Comparison of ENCODE assay signal across 27 cellular contexts in the genomic region with DNA sequence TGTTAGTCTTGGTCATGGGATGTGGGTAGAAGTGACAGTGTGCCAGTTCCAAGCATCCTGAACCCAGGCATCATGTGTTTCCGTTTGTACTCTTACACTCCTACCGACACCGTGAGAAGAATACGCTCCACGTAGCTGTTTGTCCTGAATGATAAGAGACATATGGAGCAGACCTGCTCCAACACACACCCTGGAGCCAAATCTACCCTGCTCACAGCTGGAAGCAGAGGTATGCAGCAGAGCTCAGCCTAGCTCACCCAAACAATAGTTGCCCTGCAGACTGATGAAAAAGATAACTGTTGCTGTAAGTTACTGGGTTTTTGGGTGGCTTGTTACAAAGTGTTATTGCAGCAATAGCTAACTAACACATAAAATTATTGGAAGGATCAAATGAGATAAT. TPM values are rescaled to one million over a fixed set of nuclear protein-coding genes. Genes with fewer than 3 reads are reported as not detected.
DNase-seq lines count a peak whose midpoint lies in the region; ATAC-seq and TF ChIP-seq lines count a peak whose summit lies in the region.
"Had no signal": no experiment of that assay in that cellular context is flagged by ENCODE, and none has a peak within 500 bp of the region (broad histone marks: within the 10 kb centered on the region; RNA-seq: fewer than 3 reads in every experiment).

No MANE protein-coding gene starts in this region.

- H3F3A ChIP-seq in GM23338 (replicated peaks; ENCODE audit: low read depth) (no peaks in the 10 kb centered on the region), neural progenitor cell (ENCODE audit: low read depth) (peaks cover 9% of the 10 kb centered on the region)

- 60 to 69% methylated on average over 5 of the region's 5 CpGs for WGBS in endodermal cell (ENCODE audit: insufficient coverage in 1 of 2, insufficient read length in 1 of 2), 2 experiments

- ATAC-seq in GM23338 (peak; percentile 85), GM21367 (IDR thresholded peaks at IDR 0.05; ENCODE audit: unreplicated experiment) (no peak)
- no peak for ATAC-seq in activated CD8-positive, alpha-beta memory T cell treated with anti-CD3 and anti-CD28 coated beads, Interleukin-2, amount 10 ng/mL, durations not matched to agents 7 days and 5 days
- ATAC-seq: PC-3, Right ventricle myocardium inferior, T-cell had no signal

- H3K36me3 ChIP-seq in GM23338 (ENCODE audit: insufficient read depth) (no peaks in the 10 kb centered on the region), endodermal cell (ENCODE audit: control insufficient read depth, insufficient read depth, low read length) (no peaks in the 10 kb centered on the region), neural progenitor cell (no peaks in the 10 kb centered on the region)
- H3K36me3 ChIP-seq: HAP-1, SJCRH30 had no signal

- CTCF ChIA-PET in activated CD8-positive, alpha-beta memory T cell treated with anti-CD3 and anti-CD28 coated beads, Interleukin-2, amount 10 ng/mL, durations not matched to agents 7 days and 5 days (lab: Charles Lee) = no interaction called here

- H3K4me3 ChIP-seq in GM23338 (no peak overlapping the region), endodermal cell (ENCODE audit: low read length) (no peak overlapping the region), neural progenitor cell (no peak overlapping the region)
- H3K4me3 ChIP-seq: GM23248, HAP-1, SJCRH30 had no signal

- H3K9me2 ChIP-seq in GM23338 (ENCODE audit: insufficient read depth) = no peaks in the 10 kb centered on the region; the same call in 1 of the 2 replicates

- H3K9me3 Mint-ChIP-seq in GM23338 (no peaks in the 10 kb centered on the region), endodermal cell (no peaks in the 10 kb centered on the region), neural progenitor cell (no peaks in the 10 kb centered on the region)
- no peaks in the 10 kb centered on the region for H3K9me3 Mint-ChIP-seq in activated CD8-positive, alpha-beta memory T cell treated with anti-CD3 and anti-CD28 coated beads, Interleukin-2, amount 10 ng/mL, durations not matched to agents 7 days and 5 days (ENCODE audit: low read depth)
- H3K9me3 Mint-ChIP-seq: CD8-positive, alpha-beta memory T cell; IgD-negative memory B cell; T-cell had no signal

- H4K20me1 ChIP-seq in GM23338 (replicated peaks; ENCODE audit: insufficient read depth) (no peaks in the 10 kb centered on the region), neural progenitor cell (ENCODE audit: low read depth) (no peaks in the 10 kb centered on the region)

- H3K4me1 Mint-ChIP-seq in GM23338 (peaks cover 14% of the 10 kb centered on the region; the same call in 2 of the 3 replicates), endodermal cell (peaks cover 10% of the 10 kb centered on the region), neural progenitor cell (peaks cover 4% of the 10 kb centered on the region)
- H3K4me1 Mint-ChIP-seq in activated CD8-positive, alpha-beta memory T cell treated with anti-CD3 and anti-CD28 coated beads, Interleukin-2, amount 10 ng/mL, durations not matched to agents 7 days and 5 days = no peaks in the 10 kb centered on the region
- H3K4me1 Mint-ChIP-seq: B cell; CD14-positive monocyte; CD8-positive, alpha-beta memory T cell; IgD-negative memory B cell; T-cell had no signal

- H2AFZ ChIP-seq in GM23338 (peak overlapping the region; percentile 33; the same call in 1 of the 2 replicates), neural progenitor cell (replicated peaks) (peak overlapping the region; percentile 72)
- H2AFZ ChIP-seq: GM23248 had no signal

- DNase-seq in GM23338 (ENCODE audit: low spot score) (no peak), NCI-H146 treated with DMSO at 0.1 percent for 48 hours (lab: John Stamatoyannopoulos, UW; ENCODE audit: unreplicated experiment) (peak; percentile 26), endodermal cell (peak; percentile 56), neural progenitor cell (ENCODE audit: low spot score) (no peak), midbrain (lab: John Stamatoyannopoulos, UW) (no peak)
- no peak for DNase-seq in activated CD8-positive, alpha-beta memory T cell treated with anti-CD3 and anti-CD28 coated beads, Interleukin-2, amount 10 ng/mL, durations not matched to agents 7 days and 5 days
- DNase-seq: CD8-positive, alpha-beta memory T cell; DMS153; DND-41; GM23248; MM.1S; NCI-H1694 treated with DMSO at 0.1 percent for 48 hours; NCI-H2081; NCI-H524; NCI-H774; NK-92 treated with Interleukin-12 subunit alpha and Interleukin-12 subunit beta, amount 100 ng/mL, for 24 hours; PC-3; SJCRH30; T-cell had no signal

- TF ChIP-seq CTCF in GM23338 (conservative IDR thresholded peaks at IDR 0.05; ENCODE audit: low read depth in 2 of 2) (no peak), endodermal cell (conservative IDR thresholded peaks at IDR 0.05) (no peak), neural progenitor cell (IDR thresholded peaks at IDR 0.05) (no peak)

- 0 out of 2 replicates have a peak, but pooled peaks cover 7% of the 10 kb centered on the region for H3K4me1 ChIP-seq in GM23338 (ENCODE audit: insufficient read depth)
- H3K4me1 ChIP-seq in endodermal cell (ENCODE audit: control insufficient read depth, insufficient read depth, low read length) = peaks cover 4% of the 10 kb centered on the region
- peaks cover 18% of the 10 kb centered on the region for H3K4me1 ChIP-seq in neural progenitor cell
- H3K4me1 ChIP-seq: HAP-1, SJCRH30 had no signal

- H3K4me2 ChIP-seq in GM23338 = no peak overlapping the region
- H3K4me2 ChIP-seq in neural progenitor cell = no peak overlapping the region
- H3K4me2 ChIP-seq: KMS-11 had no signal

- no peak overlapping the region for H3K27ac Mint-ChIP-seq in GM23338
- H3K27ac Mint-ChIP-seq in endodermal cell = no peak overlapping the region
- H3K27ac Mint-ChIP-seq in neural progenitor cell = no peak overlapping the region
- H3K27ac Mint-ChIP-seq in activated CD8-positive, alpha-beta memory T cell treated with anti-CD3 and anti-CD28 coated beads, Interleukin-2, amount 10 ng/mL, durations not matched to agents 7 days and 5 days = no peak overlapping the region
- H3K27ac Mint-ChIP-seq: B cell; CD14-positive monocyte; CD8-positive, alpha-beta memory T cell; IgD-negative memory B cell; T-cell had no signal

- H3K4me3 Mint-ChIP-seq in GM23338 (no peak overlapping the region), endodermal cell (no peak overlapping the region), neural progenitor cell (no peak overlapping the region)
- no peak overlapping the region for H3K4me3 Mint-ChIP-seq in activated CD8-positive, alpha-beta memory T cell treated with anti-CD3 and anti-CD28 coated beads, Interleukin-2, amount 10 ng/mL, durations not matched to agents 7 days and 5 days
- H3K4me3 Mint-ChIP-seq: B cell; CD14-positive monocyte; CD8-positive, alpha-beta memory T cell; IgD-negative memory B cell; T-cell had no signal

- H3K79me2 ChIP-seq in GM23338 (replicated peaks; ENCODE audit: insufficient read depth) (no peaks in the 10 kb centered on the region), neural progenitor cell (ENCODE audit: low read depth) (no peaks in the 10 kb centered on the region)

- H3K27me3 Mint-ChIP-seq in GM23338 (ENCODE audit: insufficient read depth, low read depth, poor library complexity) (peaks cover 2% of the 10 kb centered on the region), endodermal cell (ENCODE audit: insufficient read depth) (no peaks in the 10 kb centered on the region), neural progenitor cell (ENCODE audit: insufficient read depth, low read depth) (no peaks in the 10 kb centered on the region)
- peaks cover 33% of the 10 kb centered on the region for H3K27me3 Mint-ChIP-seq in activated CD8-positive, alpha-beta memory T cell treated with anti-CD3 and anti-CD28 coated beads, Interleukin-2, amount 10 ng/mL, durations not matched to agents 7 days and 5 days

- no peaks in the 10 kb centered on the region for H3K36me3 Mint-ChIP-seq in GM23338 (ENCODE audit: low read depth)
- no peaks in the 10 kb centered on the region for H3K36me3 Mint-ChIP-seq in endodermal cell (ENCODE audit: low read depth)
- H3K36me3 Mint-ChIP-seq in neural progenitor cell = no peaks in the 10 kb centered on the region
- no peaks in the 10 kb centered on the region for H3K36me3 Mint-ChIP-seq in activated CD8-positive, alpha-beta memory T cell treated with anti-CD3 and anti-CD28 coated beads, Interleukin-2, amount 10 ng/mL, durations not matched to agents 7 days and 5 days
- H3K36me3 Mint-ChIP-seq: CD14-positive monocyte; CD8-positive, alpha-beta memory T cell; IgD-negative memory B cell; T-cell had no signal

- H3K27ac ChIP-seq in GM23338 (ENCODE audit: low read depth) (no peak overlapping the region), endodermal cell (ENCODE audit: low read depth, low read length) (no peak overlapping the region), neural progenitor cell (no peak overlapping the region)
- H3K27ac ChIP-seq: GM23248, HL-60, KMS-11, SJCRH30 had no signal

- H3K27me3 ChIP-seq in GM23338 (ENCODE audit: insufficient read depth) = no peaks in the 10 kb centered on the region
- no peaks in the 10 kb centered on the region for H3K27me3 ChIP-seq in endodermal cell (ENCODE audit: control insufficient read depth, insufficient read depth, low read length, poor library complexity, severe bottlenecking)
- no peaks in the 10 kb centered on the region for H3K27me3 ChIP-seq in neural progenitor cell
- H3K27me3 ChIP-seq: SJCRH30 had no signal

- H3K9me3 ChIP-seq in endodermal cell (ENCODE audit: control insufficient read depth, low read length) = no peaks in the 10 kb centered on the region
- H3K9me3 ChIP-seq in neural progenitor cell (ENCODE audit: low read depth) = no peaks in the 10 kb centered on the region
- H3K9me3 ChIP-seq: HAP-1, SJCRH30 had no signal

- no peak overlapping the region for H3K9ac ChIP-seq in endodermal cell (ENCODE audit: extremely low read depth, low read length, poor library complexity, severe bottlenecking)
- H3K9ac ChIP-seq in neural progenitor cell = no peak overlapping the region
- H3K9ac ChIP-seq: GM23248, KMS-11 had no signal

RNA-seq across cellular contexts. Expression of a gene that starts 14.3 kb away (rescaled TPM):
- total RNA-seq in GM23338 (2014; rRNA removed; shearing (Covaris generic)) = 14.5 and 16.7 TPM in 2 replicates
- polyA plus RNA-seq in GM23338 (2016; fragmentation: Nextera tagmentation; extraction: Ambion mirVana) = 5.6 and 7.3 TPM in 2 replicates
- total RNA-seq in endodermal cell (10 to 100 TPM in 1 of 2 donors, 1 to 10 TPM in 1; 8.2 to 13.7 TPM), neural progenitor cell (ENCODE audit: low replicate concordance) (11.6 and 14.9 TPM in 2 replicates)
- polyA plus RNA-seq in endodermal cell (2013, experiment 1 of 2) = 11.3 TPM
- polyA plus RNA-seq in endodermal cell (2013, experiment 2 of 2) = 10.0 TPM
- total RNA-seq in activated CD8-positive, alpha-beta memory T cell treated with anti-CD3 and anti-CD28 coated beads, Interleukin-2, amount 10 ng/mL, durations not matched to agents 7 days and 5 days = 10 to 100 TPM; 13.1 to 16.9 TPM

RNA-seq across cellular contexts. Expression of a gene that starts 16.3 kb away (rescaled TPM):
- total RNA-seq in GM23338 (2014; rRNA removed; shearing (Covaris generic)) = 3.0 and 3.1 TPM in 2 replicates
- polyA plus RNA-seq in GM23338 (2016; fragmentation: Nextera tagmentation; extraction: Ambion mirVana) = 1.5 and 2.2 TPM in 2 replicates
- total RNA-seq in endodermal cell = 1 to 10 TPM; 1.5 to 1.9 TPM
- 11.8 TPM for polyA plus RNA-seq in endodermal cell (2013, experiment 1 of 2)
- polyA plus RNA-seq in endodermal cell (2013, experiment 2 of 2) = 14.2 TPM
- total RNA-seq in neural progenitor cell (ENCODE audit: low replicate concordance) = 11.0 and 12.6 TPM in 2 replicates
- total RNA-seq in activated CD8-positive, alpha-beta memory T cell treated with anti-CD3 and anti-CD28 coated beads, Interleukin-2, amount 10 ng/mL, durations not matched to agents 7 days and 5 days = 1 to 10 TPM in 1 of 2 experiments, under 1 TPM in 1; 0.70 to 2.0 TPM
- polyA plus RNA-seq: CD14-positive monocyte had no signal

Comparison
In these comparisons a context has a peak if more than half of its experiments do, and no peak if none do; other contexts are left out.
1. DNase-seq: peak in NCI-H146 treated with DMSO at 0.1 percent for 48 hours (single experiment) and endodermal cell (single experiment); none in GM23338 (single experiment), neural progenitor cell (single experiment), midbrain (single experiment) and activated CD8-positive, alpha-beta memory T cell treated with anti-CD3 and anti-CD28 coated beads, Interleukin-2, amount 10 ng/mL, durations not matched to agents 7 days and 5 days (single experiment).